9 cellular contexts compared by ENCODE assay signal in genomic region chr11:118415739-118416068, GRCh38. TPM values are rescaled to one million over a fixed set of nuclear protein-coding genes. Genes with fewer than 3 reads are reported as not detected.
DNase-seq lines count a peak whose midpoint lies in the region; ATAC-seq and TF ChIP-seq lines count a peak whose summit lies in the region.
"Had no signal": no experiment of that assay in that cellular context is flagged by ENCODE, and none has a peak within 500 bp of the region (broad histone marks: within the 10 kb centered on the region; RNA-seq: fewer than 3 reads in every experiment).

No MANE protein-coding gene starts in this region.

- H2BK15ac ChIP-seq in H9 (ENCODE audit: low read depth, low read length), result no peak overlapping the region

- H3K27me3 Mint-ChIP-seq in H9 (ENCODE audit: low read depth) (no peaks in the 10 kb centered on the region), mesothelial cell of epicardium (ENCODE audit: low read depth) (no peaks in the 10 kb centered on the region)
- H3K27me3 Mint-ChIP-seq: central memory CD8-positive, alpha-beta T cell had no signal

- no peak overlapping the region for H2BK12ac ChIP-seq in H9 (ENCODE audit: insufficient read length, low read depth, low read length)

- peak overlapping the region; percentile 44 for H3K27ac ChIP-seq in H9 (ENCODE audit: insufficient read length, low read depth, low read length)

- H3K4me2 ChIP-seq in H9 (ENCODE audit: insufficient read depth, insufficient read length, low read length), result no peak overlapping the region

- no peak overlapping the region for H2BK120ac ChIP-seq in H9 (ENCODE audit: low read depth, low read length, poor library complexity, severe bottlenecking)

- H4K8ac ChIP-seq in H9 (replicated peaks; ENCODE audit: insufficient read length, low read depth, low read length), result no peak overlapping the region

- no peak overlapping the region for H3K18ac ChIP-seq in H9 (ENCODE audit: insufficient read length, low read depth, low read length)

- no peak overlapping the region for H3K23ac ChIP-seq in H9 (ENCODE audit: insufficient read length, low read depth, low read length)

- no peak overlapping the region for H2AFZ ChIP-seq in H9 (ENCODE audit: low read length)

- H3K79me2 ChIP-seq in H9 (ENCODE audit: insufficient read depth, low read length), result no peaks in the 10 kb centered on the region

- no peaks in the 10 kb centered on the region for H4K20me1 ChIP-seq in H9 (ENCODE audit: control insufficient read depth, insufficient read depth, insufficient read length)

- H2AK5ac ChIP-seq in H9 (ENCODE audit: insufficient read length, low read length), result no peak overlapping the region

- H2BK20ac ChIP-seq in H9 (ENCODE audit: low read depth, low read length, poor library complexity, severe bottlenecking), result no peak overlapping the region

- no peak overlapping the region for H4K5ac ChIP-seq in H9 (ENCODE audit: insufficient read length, low read depth, low read length)

- H4K91ac ChIP-seq in H9 (ENCODE audit: insufficient read length, low read depth, low read length), result no peak overlapping the region

- no peak overlapping the region for H3K27ac Mint-ChIP-seq in H9
- H3K27ac Mint-ChIP-seq in stimulated activated effector memory CD8-positive, alpha-beta T cell treated with anti-CD3 and anti-CD28 coated beads, Interleukin-12 subunit alpha, Interleukin-12 subunit beta, amount 100 ng/mL, for 72 hours, result no peak overlapping the region
- no peak overlapping the region for H3K27ac Mint-ChIP-seq in mesothelial cell of epicardium

- TF ChIP-seq CTCF in H9 (conservative IDR thresholded peaks at IDR 0.05) (no peak), mesothelial cell of epicardium (IDR thresholded peaks at IDR 0.05; ENCODE audit: unreplicated experiment) (no peak)

- H3K36me3 Mint-ChIP-seq in H9 (ENCODE audit: insufficient read depth in 1 of 3, low read depth in 3 of 3) (no peaks in the 10 kb centered on the region), mesothelial cell of epicardium (peaks cover under 1% of the 10 kb centered on the region)
- peaks cover 19% of the 10 kb centered on the region for H3K36me3 Mint-ChIP-seq in stimulated activated effector memory CD8-positive, alpha-beta T cell treated with anti-CD3 and anti-CD28 coated beads, Interleukin-12 subunit alpha, Interleukin-12 subunit beta, amount 100 ng/mL, for 72 hours

- H3K9me3 ChIP-seq in H9 (ENCODE audit: control insufficient read depth, low read depth, low read length), result no peaks in the 10 kb centered on the region

- no peaks in the 10 kb centered on the region for H3K4me1 ChIP-seq in H9 (ENCODE audit: insufficient read depth, low read length)

- H2BK5ac ChIP-seq in H9 (ENCODE audit: insufficient read length, low read length), result no peak overlapping the region

- ATAC-seq in stimulated activated effector memory CD8-positive, alpha-beta T cell treated with anti-CD3 and anti-CD28 coated beads, Interleukin-12 subunit alpha, Interleukin-12 subunit beta, amount 100 ng/mL, for 72 hours, result peak; percentile 88

- no peaks in the 10 kb centered on the region for H3K27me3 ChIP-seq in H9 (ENCODE audit: insufficient read depth, low read length)

- peak; percentile 92 for DNase-seq in AG20443 (ENCODE audit: low spot score)
- peak; percentile 73 for DNase-seq in H9
- DNase-seq in SW480 (ENCODE audit: low spot score), result peak; percentile 43
- peak; percentile 63 for DNase-seq in foreskin melanocyte
- no peak for DNase-seq in stimulated activated effector memory CD8-positive, alpha-beta T cell treated with anti-CD3 and anti-CD28 coated beads, Interleukin-12 subunit alpha, Interleukin-12 subunit beta, amount 100 ng/mL, for 72 hours (ENCODE audit: low spot score in 2 of 2)
- no peak for DNase-seq in mesothelial cell of epicardium (ENCODE audit: low spot score in 2 of 2, unreplicated experiment in 2 of 2)
- DNase-seq in NCI-H2171 (lab: John Stamatoyannopoulos, UW), result no peak
- DNase-seq in HuH-7 (ENCODE audit: low spot score), result no peak

- H3K56ac ChIP-seq in H9 (ENCODE audit: insufficient read length, low read depth, low read length), result no peak overlapping the region

- no peak overlapping the region for H3K9ac ChIP-seq in H9 (ENCODE audit: extremely low read depth, insufficient read length, low read length)

- peaks cover 9 to 12% of the 10 kb centered on the region in 2 experiments for H3K4me1 Mint-ChIP-seq in H9
- H3K4me1 Mint-ChIP-seq in stimulated activated effector memory CD8-positive, alpha-beta T cell treated with anti-CD3 and anti-CD28 coated beads, Interleukin-12 subunit alpha, Interleukin-12 subunit beta, amount 100 ng/mL, for 72 hours, result peaks cover under 1% of the 10 kb centered on the region
- no peaks in the 10 kb centered on the region for H3K4me1 Mint-ChIP-seq in mesothelial cell of epicardium

- H3T11ph ChIP-seq in H9 (ENCODE audit: low read length), result no peak overlapping the region

- H3K4me3 Mint-ChIP-seq in H9, result no peak overlapping the region
- H3K4me3 Mint-ChIP-seq in stimulated activated effector memory CD8-positive, alpha-beta T cell treated with anti-CD3 and anti-CD28 coated beads, Interleukin-12 subunit alpha, Interleukin-12 subunit beta, amount 100 ng/mL, for 72 hours, result no peak overlapping the region
- no peak overlapping the region for H3K4me3 Mint-ChIP-seq in mesothelial cell of epicardium
- H3K4me3 Mint-ChIP-seq: central memory CD8-positive, alpha-beta T cell had no signal

- H3K23me2 ChIP-seq in H9 (ENCODE audit: insufficient read length, low read depth, low read length, poor library complexity, severe bottlenecking), result no peaks in the 10 kb centered on the region

- H3K9me3 Mint-ChIP-seq in H9 (no peaks in the 10 kb centered on the region), mesothelial cell of epicardium (no peaks in the 10 kb centered on the region)
- H3K9me3 Mint-ChIP-seq in stimulated activated effector memory CD8-positive, alpha-beta T cell treated with anti-CD3 and anti-CD28 coated beads, Interleukin-12 subunit alpha, Interleukin-12 subunit beta, amount 100 ng/mL, for 72 hours, result no peaks in the 10 kb centered on the region
- H3K9me3 Mint-ChIP-seq: central memory CD8-positive, alpha-beta T cell had no signal

- H3K79me1 ChIP-seq in H9 (ENCODE audit: insufficient read depth, low read depth, low read length, poor library complexity, severe bottlenecking), result no peaks in the 10 kb centered on the region

- H3K14ac ChIP-seq in H9 (ENCODE audit: insufficient read depth, low read length), result no peak overlapping the region

- no peak overlapping the region for H3K4ac ChIP-seq in H9 (ENCODE audit: low read depth, low read length)

RNA-seq across cellular contexts. Expression of gene ATP5MG, which starts 14.3 kb away (rescaled TPM):
- 253 and 254 TPM in 2 replicates for total RNA-seq in H9 (2021)
- 168 to 188 TPM (median 180 TPM) in 3 replicates for total RNA-seq in mesothelial cell of epicardium

RNA-seq across cellular contexts. Expression of gene KMT2A, which starts 20.6 kb away (rescaled TPM):
- total RNA-seq in H9 (2021) (51.7 and 62.0 TPM in 2 replicates), mesothelial cell of epicardium (83.6 to 85.8 TPM (median 83.7 TPM) in 3 replicates)

RNA-seq across cellular contexts. Expression of gene UBE4A, which starts 56.3 kb away (rescaled TPM):
- total RNA-seq in H9 (2021) (33.0 and 33.7 TPM in 2 replicates), mesothelial cell of epicardium (40.5 to 41.5 TPM (median 41.5 TPM) in 3 replicates)

Comparison
In these comparisons a context has a peak if more than half of its experiments do, and no peak if none do; other contexts are left out.
1. DNase-seq: peak in AG20443 (single experiment), H9 (single experiment), SW480 (single experiment) and foreskin melanocyte (single experiment); none in stimulated activated effector memory CD8-positive, alpha-beta T cell treated with anti-CD3 and anti-CD28 coated beads, Interleukin-12 subunit alpha, Interleukin-12 subunit beta, amount 100 ng/mL, for 72 hours (0 of 2), mesothelial cell of epicardium (0 of 2), NCI-H2171 (single experiment) and HuH-7 (single experiment).